8 cellular contexts compared by ENCODE assay signal in the genomic region with DNA sequence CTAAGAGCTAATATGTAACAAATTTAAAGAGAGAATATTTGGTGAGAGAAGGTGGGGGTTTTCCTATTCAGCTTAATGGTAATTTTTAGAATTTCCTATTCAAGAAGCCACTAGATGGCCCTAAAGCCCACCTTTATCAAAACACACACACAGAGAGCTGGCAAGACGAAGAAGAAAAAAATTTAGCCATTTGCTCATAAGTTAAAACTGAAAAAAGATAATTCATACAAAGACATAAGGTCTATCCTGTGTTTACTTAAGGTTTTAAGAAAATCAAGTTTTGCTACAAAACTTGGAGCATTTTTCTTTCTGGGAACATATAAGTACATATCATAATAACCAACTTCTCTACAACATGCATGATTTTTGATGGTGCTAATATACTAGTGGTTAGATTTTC. TPM values are rescaled to one million over a fixed set of nuclear protein-coding genes. Genes with fewer than 3 reads are reported as not detected.
DNase-seq lines count a peak whose midpoint lies in the region; ATAC-seq and TF ChIP-seq lines count a peak whose summit lies in the region.

No MANE protein-coding gene starts in this region.

- H3K79me2 ChIP-seq in OCI-LY3 (ENCODE audit: low read length), result no peaks in the 10 kb centered on the region

- H2AFZ ChIP-seq in OCI-LY3 (ENCODE audit: low read depth, low read length), result peak overlapping the region; percentile 69

- DNase-seq in Calu3 (no peak), HCEC 1CT (peak; percentile 64), colonic mucosa (no peak), lung (ENCODE audit: low spot score) (no peak)
- no peak for DNase-seq in activated CD4-positive, alpha-beta memory T cell treated with anti-CD3 and anti-CD28 coated beads for 36 hours
- DNase-seq in activated CD8-positive, alpha-beta memory T cell treated with anti-CD3 and anti-CD28 coated beads, Interleukin-2, amount 50 U/mL, for 4 hours, result no peak

- H3K36me3 ChIP-seq in OCI-LY3 (replicated peaks; ENCODE audit: low read depth, low read length) (no peaks in the 10 kb centered on the region), colonic mucosa (no peaks in the 10 kb centered on the region), lung (ENCODE audit: control insufficient read depth in 2 of 2, insufficient read depth in 2 of 2, low read length in 2 of 2) (no peaks in the 10 kb centered on the region)

- no peaks in the 10 kb centered on the region for H4K20me1 ChIP-seq in OCI-LY3 (ENCODE audit: insufficient read depth, low read length)

- ATAC-seq in lung (ENCODE audit: insufficient read depth, low FRiP score), result peak; percentile 47
- no peak for ATAC-seq in GM18870 (IDR thresholded peaks at IDR 0.05; ENCODE audit: unreplicated experiment)

- H3K27ac ChIP-seq in OCI-LY3 (ENCODE audit: low read length) (peak overlapping the region; percentile 38), colonic mucosa (no peak overlapping the region), lung (ENCODE audit: low read depth in 1 of 2, low read length in 1 of 2) (no peak overlapping the region)

- H3K4me3 ChIP-seq in OCI-LY3 (ENCODE audit: low read length), result 0 out of 2 replicates have a peak overlapping the region, but pooled peaks have one; percentile 7
- no peak overlapping the region for H3K4me3 ChIP-seq in colonic mucosa
- H3K4me3 ChIP-seq in lung, result no peak overlapping the region

- peaks cover 41% of the 10 kb centered on the region for H3K4me1 ChIP-seq in OCI-LY3 (ENCODE audit: low read length)
- H3K4me1 ChIP-seq in colonic mucosa, result no peaks in the 10 kb centered on the region
- peaks cover 0 to 2% of the 10 kb centered on the region in 2 donors for H3K4me1 ChIP-seq in lung (ENCODE audit: control insufficient read depth in 2 of 2, insufficient read depth in 2 of 2, low read length in 2 of 2)

- no peak for TF ChIP-seq CTCF in Calu3 (IDR thresholded peaks at IDR 0.05; ENCODE audit: unreplicated experiment)
- TF ChIP-seq CTCF in OCI-LY3 (IDR thresholded peaks at IDR 0.05; ENCODE audit: low read depth, low read length), result peak; percentile 82
- peak; percentile 35 for TF ChIP-seq CTCF in colonic mucosa (IDR thresholded peaks at IDR 0.05)
- peak; percentile 37 for TF ChIP-seq CTCF in lung (IDR thresholded peaks at IDR 0.05; ENCODE audit: control extremely low read depth, extremely low read depth)

- peaks cover 44% of the 10 kb centered on the region for H3K4me1 Mint-ChIP-seq in Calu3 (ENCODE audit: low read depth, unreplicated experiment)
- H3K4me1 Mint-ChIP-seq in activated CD4-positive, alpha-beta memory T cell treated with anti-CD3 and anti-CD28 coated beads for 36 hours (ENCODE audit: low read depth), result peaks cover 37% of the 10 kb centered on the region

- H3K9ac ChIP-seq in OCI-LY3 (ENCODE audit: low read length) (peak overlapping the region; percentile 47), colonic mucosa (ENCODE audit: low read depth in 2 of 2, low read length in 2 of 2) (no peak overlapping the region)

- no peak overlapping the region for H3K4me3 Mint-ChIP-seq in Calu3 (ENCODE audit: low read depth, unreplicated experiment)
- H3K4me3 Mint-ChIP-seq in activated CD4-positive, alpha-beta memory T cell treated with anti-CD3 and anti-CD28 coated beads for 36 hours, result no peak overlapping the region

- peaks cover 8% of the 10 kb centered on the region for H3K36me3 Mint-ChIP-seq in Calu3 (ENCODE audit: insufficient read depth, unreplicated experiment)
- no peaks in the 10 kb centered on the region for H3K36me3 Mint-ChIP-seq in activated CD4-positive, alpha-beta memory T cell treated with anti-CD3 and anti-CD28 coated beads for 36 hours

- H3K27ac Mint-ChIP-seq in Calu3 (ENCODE audit: unreplicated experiment), result peak overlapping the region; percentile 98
- no peak overlapping the region for H3K27ac Mint-ChIP-seq in activated CD4-positive, alpha-beta memory T cell treated with anti-CD3 and anti-CD28 coated beads for 36 hours

- H3K27me3 ChIP-seq in OCI-LY3 (ENCODE audit: low read depth, low read length) (no peaks in the 10 kb centered on the region), colonic mucosa (no peaks in the 10 kb centered on the region), lung (ENCODE audit: control insufficient read depth, insufficient read depth) (no peaks in the 10 kb centered on the region)

- CTCF ChIA-PET in Calu3 (lab: Charles Lee), result interaction anchor here (0.7 to 2.5 kb wide), 10 partner anchors 38 to 625 kb away, joined by 3 to 28 read pairs (median 4); a partner anchor contains a TSS
- CTCF ChIA-PET in activated CD4-positive, alpha-beta memory T cell treated with anti-CD3 and anti-CD28 coated beads for 36 hours (lab: Charles Lee), result interaction anchor here (0.5 to 4.3 kb wide), 47 partner anchors 9 to 746 kb away, joined by 3 to 86 read pairs (median 4); a partner anchor contains a TSS

- no TSS peak for BruUV-seq in Calu3 (replicated peaks; lab: Mats Ljungman, UMichigan)

- H3K9me3 ChIP-seq in OCI-LY3 (ENCODE audit: insufficient read depth, low read length) (no peaks in the 10 kb centered on the region), colonic mucosa (no peaks in the 10 kb centered on the region), lung (ENCODE audit: control insufficient read depth in 2 of 2, insufficient read depth in 1 of 2, low read length in 1 of 2) (no peaks in the 10 kb centered on the region)

- H3K9me3 Mint-ChIP-seq in Calu3 (ENCODE audit: low read depth, unreplicated experiment), result no peaks in the 10 kb centered on the region
- no peaks in the 10 kb centered on the region for H3K9me3 Mint-ChIP-seq in activated CD4-positive, alpha-beta memory T cell treated with anti-CD3 and anti-CD28 coated beads for 36 hours

- POLR2A ChIA-PET in activated CD4-positive, alpha-beta memory T cell treated with anti-CD3 and anti-CD28 coated beads for 36 hours (lab: Charles Lee), result interaction anchor here (0.8 to 1.4 kb wide), 3 partner anchors 175 to 251 kb away, joined by 3 read pairs; no protein-coding TSS in a partner anchor

- peak overlapping the region; percentile 48 for H3K4me2 ChIP-seq in OCI-LY3 (ENCODE audit: low read length)

- WGBS in lung, 2 donors, result 4 to 9% methylated on average over 1 of the region's 1 CpG

- intact Hi-C loops in Calu3 (cut with micrococcal nuclease; ENCODE audit: unreplicated experiment), result loop anchor here (1.0 to 5.0 kb wide), 4 partner anchors 38 to 655 kb away; no protein-coding TSS in a partner anchor
- intact Hi-C loops in colonic mucosa (cut with DNase I), result loop anchor here (5.0 to 10.0 kb wide), 5 partner anchors 45 to 652 kb away; a partner anchor contains a TSS
- intact Hi-C loops in activated CD4-positive, alpha-beta memory T cell treated with anti-CD3 and anti-CD28 coated beads for 36 hours (cut with micrococcal nuclease), result loop anchor here (1.0 to 5.0 kb wide), 6 partner anchors 39 to 746 kb away; no protein-coding TSS in a partner anchor

- H3K27me3 Mint-ChIP-seq in Calu3 (ENCODE audit: unreplicated experiment), result no peaks in the 10 kb centered on the region
- no peaks in the 10 kb centered on the region for H3K27me3 Mint-ChIP-seq in activated CD4-positive, alpha-beta memory T cell treated with anti-CD3 and anti-CD28 coated beads for 36 hours

RNA-seq across cellular contexts. Expression of a gene that starts 46.8 kb away (rescaled TPM):
- total RNA-seq in Calu3 (2022), result 2.1 and 4.1 TPM in 2 replicates
- 1 to 10 TPM; 1.8 to 2.1 TPM for total RNA-seq in colonic mucosa
- total RNA-seq in lung, result 1 to 10 TPM; 2.2 to 8.2 TPM
- polyA plus RNA-seq in lung, result 1 to 10 TPM; 3.0 to 4.7 TPM
- total RNA-seq in activated CD4-positive, alpha-beta memory T cell treated with anti-CD3 and anti-CD28 coated beads for 36 hours, result 100 to 1,000 TPM; 133 to 136 TPM

RNA-seq across cellular contexts. Expression of a gene that starts 47.1 kb away (rescaled TPM):
- 27.0 and 66.2 TPM in 2 replicates for total RNA-seq in Calu3 (2022)
- 10 to 100 TPM in 1 of 2 donors, 1 to 10 TPM in 1; 2.0 to 11.1 TPM for total RNA-seq in colonic mucosa
- total RNA-seq in lung, result 10 to 100 TPM in 1 of 2 donors, 1 to 10 TPM in 1; 5.7 to 17.7 TPM
- polyA plus RNA-seq in lung, result 1 to 10 TPM; 6.1 to 9.5 TPM
- 10 to 100 TPM; 12.4 to 13.6 TPM for total RNA-seq in activated CD4-positive, alpha-beta memory T cell treated with anti-CD3 and anti-CD28 coated beads for 36 hours

Comparison
In these comparisons a context has a peak if more than half of its experiments do, and no peak if none do; other contexts are left out.
1. RNA of a gene that starts 46.8 kb away (total RNA-seq): 133 to 136 TPM in activated CD4-positive, alpha-beta memory T cell treated with anti-CD3 and anti-CD28 coated beads for 36 hours; 2.2 to 8.2 TPM in lung, 2.1 to 4.1 TPM in Calu3 and 1.8 to 2.1 TPM in colonic mucosa; every median in the first group is over 10 times any median in the second.